In the genomic region with DNA sequence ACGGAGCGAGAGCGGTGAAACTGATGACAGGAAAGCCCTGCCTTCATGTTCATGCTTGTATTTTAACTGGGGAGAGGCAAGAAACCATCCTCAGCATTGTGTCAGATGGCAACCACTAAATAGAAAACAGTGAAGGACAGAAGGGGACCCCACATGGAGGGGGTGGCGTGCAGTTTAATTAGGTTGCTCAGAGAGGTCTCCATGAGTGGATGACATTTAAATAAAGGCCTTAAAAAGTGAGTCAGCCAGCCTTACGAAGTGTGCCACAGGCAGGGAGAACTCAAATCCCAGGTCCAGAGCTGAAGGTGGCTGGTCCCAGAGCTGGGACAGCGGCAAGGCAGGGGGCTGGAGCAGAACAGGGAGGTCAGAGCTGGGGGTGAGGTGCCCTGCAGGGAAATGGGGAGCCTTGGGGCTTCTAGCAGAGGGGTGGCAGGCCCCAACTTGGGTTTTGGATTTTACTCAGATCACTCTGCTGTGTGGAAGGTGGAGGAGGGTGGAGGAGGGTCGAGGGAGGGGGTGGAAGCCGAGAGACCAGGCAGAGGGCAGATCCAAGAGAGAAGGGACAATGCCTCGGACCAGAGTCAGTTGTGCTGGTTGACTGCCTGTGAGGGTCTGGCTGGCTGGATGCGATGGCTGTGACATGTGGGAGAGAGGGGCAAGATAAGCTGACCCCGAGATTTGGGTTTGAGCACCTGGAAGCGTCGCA, we compare ENCODE assay signal across 1 cellular context.
A peak's percentile ranks its signal among the peaks of the same experiment; 100 is the strongest.
TF ChIP-seq lines count a peak whose summit lies in the region.

No MANE protein-coding gene starts in this region.

TF ChIP-seq in HEK293, 187 proteins besides CTCF, POLR2A, EP300 and RAD21:
- peak; percentile 9; the same call in 1 of the 2 replicates for TF ChIP-seq GLIS1 (tag by site-specific recombination; IDR thresholded peaks at IDR 0.05)
- no peak for TF ChIP-seq ZNF248 (tag by site-specific recombination; IDR thresholded peaks at IDR 0.05)
